Comparison of ENCODE assay signal across 1 cellular context in genomic region chr12:108424816-108425215, GRCh38.
TF ChIP-seq lines count a peak whose summit lies in the region.

No MANE protein-coding gene starts in this region.

TF ChIP-seq in GM23338, 12 proteins besides CTCF, POLR2A, EP300 and RAD21 (continued from another document):
- TF ChIP-seq ZNF462 (CRISPR knock-in tag; IDR thresholded peaks at IDR 0.05) (no peak), REST (IDR thresholded peaks at IDR 0.05; ENCODE audit: unreplicated experiment) (no peak), STAT1 (IDR thresholded peaks at IDR 0.05; ENCODE audit: unreplicated experiment) (no peak), NANOG (IDR thresholded peaks at IDR 0.05; ENCODE audit: borderline replicate concordance) (no peak), ZNF114 (CRISPR knock-in tag; IDR thresholded peaks at IDR 0.05) (no peak), ZNF331 (CRISPR knock-in tag; IDR thresholded peaks at IDR 0.05; ENCODE audit: low read depth) (no peak), POLR2AphosphoS5 (IDR thresholded peaks at IDR 0.05; ENCODE audit: low read depth) (no peak), EZH2 (IDR thresholded peaks at IDR 0.05; ENCODE audit: low read depth, unreplicated experiment) (no peak), JUNB (IDR thresholded peaks at IDR 0.05; ENCODE audit: unreplicated experiment) (no peak)
